Comparison of ENCODE assay signal across 6 cellular contexts in genomic region chr15:47037003-47037402, GRCh38.
"Had no signal": no experiment of that assay in that cellular context is flagged by ENCODE, and none has a peak within 500 bp of the region (broad histone marks: within the 10 kb centered on the region; RNA-seq: fewer than 3 reads in every experiment).

No MANE protein-coding gene starts in this region.

- H2AFZ ChIP-seq: GM23338 had no signal

- DNase-seq: H9, HCEC 1CT, IMR-90, KG1 had no signal

- H3K4me3 ChIP-seq: GM23338, K562 had no signal

- H3K4me2 ChIP-seq: GM23338 had no signal

- ATAC-seq: GM23338, K562 had no signal
